ENCODE assay signal across 27 cellular contexts in genomic region chr16:86277236-86277635, GRCh38.
"Had no signal": no experiment of that assay in that cellular context is flagged by ENCODE, and none has a peak within 500 bp of the region (broad histone marks: within the 10 kb centered on the region; RNA-seq: fewer than 3 reads in every experiment).

No MANE protein-coding gene starts in this region.

- H3K4me1 Mint-ChIP-seq: activated CD4-positive, alpha-beta T cell treated with anti-CD3 and anti-CD28 coated beads, Interleukin-2, amount 10 ng/mL, durations not matched to agents 7 days and 5 days; activated naive CD4-positive, alpha-beta T cell treated with anti-CD3 and anti-CD28 coated beads, Interleukin-2, amount 10 ng/mL, durations not matched to agents 7 days and 5 days; activated naive CD8-positive, alpha-beta T cell treated with anti-CD3 and anti-CD28 coated beads for 36 hours; T-cell had no signal

- H3K36me3 Mint-ChIP-seq: activated CD4-positive, alpha-beta memory T cell treated with anti-CD3 and anti-CD28 coated beads for 36 hours; activated naive CD4-positive, alpha-beta T cell treated with anti-CD3 and anti-CD28 coated beads, Interleukin-2, amount 10 ng/mL, durations not matched to agents 7 days and 5 days; activated naive CD8-positive, alpha-beta T cell treated with anti-CD3 and anti-CD28 coated beads for 36 hours; T-cell had no signal

- ATAC-seq: activated T-cell treated with anti-CD3 and anti-CD28 coated beads, Interleukin-2, amount 50 U/mL, for 72 hours; Panc1; Right ventricle myocardium inferior; T-cell had no signal

- H3K4me3 ChIP-seq: SK-N-MC had no signal

- H3K9me3 Mint-ChIP-seq: activated naive CD8-positive, alpha-beta T cell treated with anti-CD3 and anti-CD28 coated beads for 36 hours; activated T-helper 2 cell treated with anti-CD3 and anti-CD28 coated beads, Interferon-gamma antibody, Interleukin-2, Interleukin-4, amounts not matched to agents 10 μg/mL and 5 μg/mL and 100 μg/mL, durations not matched to agents 14 hours and 24 hours and 36 hours; T-cell had no signal

- DNase-seq: activated CD4-positive, alpha-beta memory T cell treated with anti-CD3 and anti-CD28 coated beads for 36 hours; activated CD4-positive, alpha-beta T cell treated with anti-CD3 and anti-CD28 coated beads, Interleukin-2, amount 10 ng/mL, durations not matched to agents 7 days and 5 days; activated CD4-positive, CD25-positive, alpha-beta regulatory T cell; activated CD8-positive, alpha-beta memory T cell treated with anti-CD3 and anti-CD28 coated beads, Interleukin-2, amount 50 U/mL, for 4 hours; activated gamma-delta T cell treated with Interleukin-2 at 50 U/mL for 16 hours; activated naive CD4-positive, alpha-beta T cell treated with anti-CD3 and anti-CD28 coated beads, Interleukin-2, amount 10 ng/mL, durations not matched to agents 7 days and 5 days; activated naive CD8-positive, alpha-beta T cell treated with anti-CD3 and anti-CD28 coated beads for 36 hours; activated T-cell treated with anti-CD3 and anti-CD28 coated beads, Interleukin-2, amount 50 U/mL, for 72 hours; cerebellar nuclear complex; Karpas-422; MM.1S; NCI-H1105 treated with DMSO at 0.1 percent for 48 hours; NCI-H146; NCI-H187 treated with DMSO at 0.1 percent for 48 hours; NCI-H2081 treated with DMSO at 0.1 percent for 48 hours; NCI-H2171; NCI-H226; NCI-H526 treated with DMSO at 0.1 percent for 48 hours; OCI-M1; RPMI8226; T-cell; T-helper 2 cell; T1000 had no signal

- H3K27ac Mint-ChIP-seq: activated CD4-positive, alpha-beta memory T cell treated with anti-CD3 and anti-CD28 coated beads for 36 hours; activated CD4-positive, alpha-beta T cell treated with anti-CD3 and anti-CD28 coated beads, Interleukin-2, amount 10 ng/mL, durations not matched to agents 7 days and 5 days; activated naive CD4-positive, alpha-beta T cell treated with anti-CD3 and anti-CD28 coated beads, Interleukin-2, amount 10 ng/mL, durations not matched to agents 7 days and 5 days; activated naive CD8-positive, alpha-beta T cell treated with anti-CD3 and anti-CD28 coated beads for 36 hours; activated T-cell treated with anti-CD3 and anti-CD28 coated beads, Interleukin-2, amount 50 U/mL, for 72 hours; activated T-helper 2 cell treated with anti-CD3 and anti-CD28 coated beads, Interferon-gamma antibody, Interleukin-2, Interleukin-4, amounts not matched to agents 10 μg/mL and 5 μg/mL and 100 μg/mL, durations not matched to agents 14 hours and 24 hours and 36 hours; T-cell had no signal

- H3K4me3 Mint-ChIP-seq: activated CD4-positive, alpha-beta memory T cell treated with anti-CD3 and anti-CD28 coated beads for 36 hours; activated CD4-positive, alpha-beta T cell treated with anti-CD3 and anti-CD28 coated beads, Interleukin-2, amount 10 ng/mL, durations not matched to agents 7 days and 5 days; activated naive CD4-positive, alpha-beta T cell treated with anti-CD3 and anti-CD28 coated beads, Interleukin-2, amount 10 ng/mL, durations not matched to agents 7 days and 5 days; activated naive CD8-positive, alpha-beta T cell treated with anti-CD3 and anti-CD28 coated beads for 36 hours; activated T-cell treated with anti-CD3 and anti-CD28 coated beads, Interleukin-2, amount 50 U/mL, for 72 hours; T-cell had no signal
